Comparison of ENCODE assay signal across 8 cellular contexts in genomic region chr21:37207441-37208009, GRCh38. TPM values are rescaled to one million over a fixed set of nuclear protein-coding genes. Genes with fewer than 3 reads are reported as not detected.
DNase-seq lines count a peak whose midpoint lies in the region; ATAC-seq lines count a peak whose summit lies in the region.

No MANE protein-coding gene starts in this region.

- peak overlapping the region; percentile 15; the same call in 1 of the 2 replicates for H3K4me3 ChIP-seq in GM08714 (ENCODE audit: low read length)

- no peak for DNase-seq in activated T-helper 1 cell treated with anti-CD3 and anti-CD28 coated beads, Interleukin-12 subunit alpha, Interleukin-12 subunit beta, Interleukin-2, Interleukin-4 antibody, amounts not matched to agents 30 ng/mL and 10 ng/mL and 1 ng/mL, durations not matched to agents 14 hours and 24 hours and 36 hours (ENCODE audit: low spot score)
- DNase-seq in GDM1 (lab: John Stamatoyannopoulos, UW) (no peak), NCI-H146 (lab: John Stamatoyannopoulos, UW) (no peak)
- DNase-seq in activated CD4-positive, alpha-beta T cell treated with anti-CD3 and anti-CD28 coated beads, Interleukin-2, amount 50 U/mL, for 1 hour = no peak

- H3K27me3 ChIP-seq in layer of hippocampus (ENCODE audit: control insufficient read depth, insufficient read depth, low read length) = no peaks in the 10 kb centered on the region

- intact Hi-C loops in activated T-helper 1 cell treated with anti-CD3 and anti-CD28 coated beads, Interleukin-12 subunit alpha, Interleukin-12 subunit beta, Interleukin-2, Interleukin-4 antibody, amounts not matched to agents 30 ng/mL and 10 ng/mL and 1 ng/mL, durations not matched to agents 14 hours and 24 hours and 36 hours (cut with micrococcal nuclease) = no loop called here

- peak; percentile 46 for ATAC-seq in GM19397 (IDR thresholded peaks at IDR 0.05; ENCODE audit: unreplicated experiment)
- ATAC-seq in HG03439 (IDR thresholded peaks at IDR 0.05; ENCODE audit: unreplicated experiment) = peak; percentile 48

- peaks cover 5% of the 10 kb centered on the region for H3K9me3 Mint-ChIP-seq in activated T-helper 1 cell treated with anti-CD3 and anti-CD28 coated beads, Interleukin-12 subunit alpha, Interleukin-12 subunit beta, Interleukin-2, Interleukin-4 antibody, amounts not matched to agents 30 ng/mL and 10 ng/mL and 1 ng/mL, durations not matched to agents 14 hours and 24 hours and 36 hours

- peaks cover 5% of the 10 kb centered on the region for H3K27me3 Mint-ChIP-seq in activated T-helper 1 cell treated with anti-CD3 and anti-CD28 coated beads, Interleukin-12 subunit alpha, Interleukin-12 subunit beta, Interleukin-2, Interleukin-4 antibody, amounts not matched to agents 30 ng/mL and 10 ng/mL and 1 ng/mL, durations not matched to agents 14 hours and 24 hours and 36 hours (ENCODE audit: insufficient read depth)

- H3K36me3 Mint-ChIP-seq in activated T-helper 1 cell treated with anti-CD3 and anti-CD28 coated beads, Interleukin-12 subunit alpha, Interleukin-12 subunit beta, Interleukin-2, Interleukin-4 antibody, amounts not matched to agents 30 ng/mL and 10 ng/mL and 1 ng/mL, durations not matched to agents 14 hours and 24 hours and 36 hours (ENCODE audit: low read depth) = peaks cover 10% of the 10 kb centered on the region

- peak overlapping the region; percentile 42 for H3K4me3 Mint-ChIP-seq in activated T-helper 1 cell treated with anti-CD3 and anti-CD28 coated beads, Interleukin-12 subunit alpha, Interleukin-12 subunit beta, Interleukin-2, Interleukin-4 antibody, amounts not matched to agents 30 ng/mL and 10 ng/mL and 1 ng/mL, durations not matched to agents 14 hours and 24 hours and 36 hours

- H3K4me1 Mint-ChIP-seq in activated T-helper 1 cell treated with anti-CD3 and anti-CD28 coated beads, Interleukin-12 subunit alpha, Interleukin-12 subunit beta, Interleukin-2, Interleukin-4 antibody, amounts not matched to agents 30 ng/mL and 10 ng/mL and 1 ng/mL, durations not matched to agents 14 hours and 24 hours and 36 hours (ENCODE audit: low read depth) = peaks cover 28% of the 10 kb centered on the region

- no peak overlapping the region for H3K27ac Mint-ChIP-seq in activated T-helper 1 cell treated with anti-CD3 and anti-CD28 coated beads, Interleukin-12 subunit alpha, Interleukin-12 subunit beta, Interleukin-2, Interleukin-4 antibody, amounts not matched to agents 30 ng/mL and 10 ng/mL and 1 ng/mL, durations not matched to agents 14 hours and 24 hours and 36 hours

- H3K27ac ChIP-seq in layer of hippocampus (ENCODE audit: low read depth, low read length) = peak overlapping the region; percentile 52

RNA-seq across cellular contexts. Expression of gene VPS26C, which starts 59.6 kb away (rescaled TPM):
- 53.8 and 58.9 TPM in 2 replicates for total RNA-seq in activated T-helper 1 cell treated with anti-CD3 and anti-CD28 coated beads, Interleukin-12 subunit alpha, Interleukin-12 subunit beta, Interleukin-2, Interleukin-4 antibody, amounts not matched to agents 30 ng/mL and 10 ng/mL and 1 ng/mL, durations not matched to agents 14 hours and 24 hours and 36 hours
